ENCODE assay signal across 23 cellular contexts in the genomic region with DNA sequence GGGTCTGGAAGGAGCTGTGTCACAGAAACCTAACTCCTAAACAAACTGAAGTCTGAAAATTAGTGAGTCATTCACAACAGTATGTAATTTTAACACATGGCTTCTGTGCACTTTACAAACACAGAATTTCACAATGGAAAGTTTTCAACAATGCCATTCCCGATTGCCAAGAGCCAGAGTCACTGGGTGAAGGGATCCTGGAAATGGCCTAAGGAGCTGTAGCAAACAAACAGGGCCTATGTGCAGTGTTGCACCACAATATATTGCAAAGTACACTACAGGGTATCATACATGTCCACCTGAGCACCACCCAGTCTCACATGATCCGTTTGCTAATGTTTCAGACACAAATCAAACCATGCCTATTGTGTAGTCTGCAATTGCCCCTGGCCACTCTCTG.
A peak's percentile ranks its signal among the peaks of the same experiment; 100 is the strongest.
DNase-seq lines count a peak whose midpoint lies in the region; ATAC-seq, FAIRE-seq and TF ChIP-seq lines count a peak whose summit lies in the region.
"Had no signal": no experiment of that assay in that cellular context is flagged by ENCODE, and none has a peak within 500 bp of the region (broad histone marks: within the 10 kb centered on the region; RNA-seq: fewer than 3 reads in every experiment).

No MANE protein-coding gene starts in this region.

- H3K4me1 ChIP-seq in lower lobe of right lung: no peaks in the 10 kb centered on the region

- H3K36me3 ChIP-seq in bronchial epithelial cell (ENCODE audit: control insufficient read depth, insufficient read depth, low read length) (no peaks in the 10 kb centered on the region), lower lobe of right lung (no peaks in the 10 kb centered on the region)
- H3K36me3 ChIP-seq: HAP-1 had no signal

- H3K27me3 ChIP-seq in bronchial epithelial cell (ENCODE audit: control insufficient read depth, insufficient read depth, low read length): no peaks in the 10 kb centered on the region
- no peaks in the 10 kb centered on the region for H3K27me3 ChIP-seq in lower lobe of right lung (ENCODE audit: low read depth)

- no peak for FAIRE-seq in bronchial epithelial cell (lab: Jason Lieb, UNC)

- TF ChIP-seq CTCF in bronchial epithelial cell (IDR thresholded peaks at IDR 0.05; ENCODE audit: insufficient read depth, low read length, severe bottlenecking) (no peak), lower lobe of right lung (IDR thresholded peaks at IDR 0.05) (no peak)

- intact Hi-C loops in lower lobe of right lung (cut with DNase I): no loop called here

- no peak overlapping the region for H3K4me3 ChIP-seq in bronchial epithelial cell (ENCODE audit: low read depth, low read length)
- H3K4me3 ChIP-seq in lower lobe of right lung: no peak overlapping the region
- H3K4me3 ChIP-seq: HAP-1 had no signal

- H3K9me3 ChIP-seq in lower lobe of right lung: no peaks in the 10 kb centered on the region
- H3K9me3 ChIP-seq: HAP-1 had no signal

- DNase-seq in DMS53 (lab: John Stamatoyannopoulos, UW) (peak; percentile 30), DMS53 treated with DMSO at 0.1 percent for 48 hours (lab: John Stamatoyannopoulos, UW; ENCODE audit: unreplicated experiment) (no peak), NCI-H460 (ENCODE audit: extremely low read depth, low read depth) (peak; percentile 46), bronchial epithelial cell (ENCODE audit: low read depth) (peak; percentile 28), lower lobe of right lung (no peak), NCI-H2029 treated with DMSO at 0.1 percent for 48 hours (lab: John Stamatoyannopoulos, UW) (no peak), C1 segment of cervical spinal cord (lab: John Stamatoyannopoulos, UW) (no peak), NCI-H2107 (lab: John Stamatoyannopoulos, UW) (no peak)
- DNase-seq: AML-193; CD8-positive, alpha-beta memory T cell; EL; GF-D8; MM.1S; NCI-H1092 treated with DMSO at 0.1 percent for 48 hours; NCI-H1436 treated with DMSO at 0.1 percent for 48 hours; NCI-H1930; NCI-H226; NCI-H524; NCI-H82; Right ventricle myocardium superior had no signal

- H3K27ac ChIP-seq in lower lobe of right lung: no peak overlapping the region
- H3K27ac ChIP-seq: 22Rv1, C4-2B had no signal

- ATAC-seq in lower lobe of right lung: peak; percentile 60 to 70

Comparison
In these comparisons a context has a peak if more than half of its experiments do, and no peak if none do; other contexts are left out.
1. DNase-seq: peak in DMS53 (single experiment), NCI-H460 (single experiment) and bronchial epithelial cell (single experiment); none in DMS53 treated with DMSO at 0.1 percent for 48 hours (single experiment), lower lobe of right lung (single experiment), NCI-H2029 treated with DMSO at 0.1 percent for 48 hours (single experiment), C1 segment of cervical spinal cord (0 of 14) and NCI-H2107 (single experiment).